In genomic region chr6:9657994-9658393, GRCh38 we compare ENCODE assay signal across 26 cellular contexts.
DNase-seq lines count a peak whose midpoint lies in the region; ATAC-seq and TF ChIP-seq lines count a peak whose summit lies in the region.
"Had no signal": no experiment of that assay in that cellular context is flagged by ENCODE, and none has a peak within 500 bp of the region (broad histone marks: within the 10 kb centered on the region; RNA-seq: fewer than 3 reads in every experiment).

No MANE protein-coding gene starts in this region.

- no peak for ATAC-seq in HG03521 (IDR thresholded peaks at IDR 0.05; ENCODE audit: unreplicated experiment)
- ATAC-seq: GM23338 had no signal

- H3K4me3 ChIP-seq in breast epithelium (no peak overlapping the region), epithelial cell of esophagus (ENCODE audit: low read length) (no peak overlapping the region)
- H3K4me3 ChIP-seq: colonic mucosa, esophagus squamous epithelium, GM23338, tibial artery had no signal

- H3K4me3 Mint-ChIP-seq in MCF 10A (ENCODE audit: unreplicated experiment), result no peak overlapping the region
- no peak overlapping the region for H3K4me3 Mint-ChIP-seq in activated T-helper 2 cell treated with anti-CD3 and anti-CD28 coated beads, Interferon-gamma antibody, Interleukin-2, Interleukin-4, amounts not matched to agents 10 μg/mL and 5 μg/mL and 100 μg/mL, durations not matched to agents 14 hours and 24 hours and 36 hours (ENCODE audit: low read depth)
- H3K4me3 Mint-ChIP-seq: activated naive CD8-positive, alpha-beta T cell treated with anti-CD3 and anti-CD28 coated beads for 36 hours; brain; GM23338; stimulated activated naive CD8-positive, alpha-beta T cell treated with anti-CD3 and anti-CD28 coated beads, Interleukin-15, Interleukin-2, amounts not matched to agents 100 ng/mL and 50 ng/mL, for 24 hours had no signal

- H3K4me1 ChIP-seq in breast epithelium, result no peaks in the 10 kb centered on the region
- H3K4me1 ChIP-seq: BE2C, colonic mucosa, esophagus squamous epithelium, tibial artery had no signal

- no TSS peak for BruUV-seq in MCF 10A (replicated peaks; lab: Mats Ljungman, UMichigan)

- no peaks in the 10 kb centered on the region for H3K36me3 Mint-ChIP-seq in MCF 10A (ENCODE audit: insufficient read depth, unreplicated experiment)
- no peaks in the 10 kb centered on the region for H3K36me3 Mint-ChIP-seq in activated T-helper 2 cell treated with anti-CD3 and anti-CD28 coated beads, Interferon-gamma antibody, Interleukin-2, Interleukin-4, amounts not matched to agents 10 μg/mL and 5 μg/mL and 100 μg/mL, durations not matched to agents 14 hours and 24 hours and 36 hours (ENCODE audit: low read depth)
- H3K36me3 Mint-ChIP-seq: activated naive CD8-positive, alpha-beta T cell treated with anti-CD3 and anti-CD28 coated beads for 36 hours; brain had no signal

- no peak for TF ChIP-seq POLR2A in breast epithelium (IDR thresholded peaks at IDR 0.05)

- peak overlapping the region; percentile 17 for H3K27ac Mint-ChIP-seq in MCF 10A (ENCODE audit: low read depth, unreplicated experiment)
- no peak overlapping the region for H3K27ac Mint-ChIP-seq in activated T-helper 2 cell treated with anti-CD3 and anti-CD28 coated beads, Interferon-gamma antibody, Interleukin-2, Interleukin-4, amounts not matched to agents 10 μg/mL and 5 μg/mL and 100 μg/mL, durations not matched to agents 14 hours and 24 hours and 36 hours
- H3K27ac Mint-ChIP-seq: activated naive CD8-positive, alpha-beta T cell treated with anti-CD3 and anti-CD28 coated beads for 36 hours; brain; GM23338; stimulated activated naive CD8-positive, alpha-beta T cell treated with anti-CD3 and anti-CD28 coated beads, Interleukin-15, Interleukin-2, amounts not matched to agents 100 ng/mL and 50 ng/mL, for 24 hours had no signal

- peaks cover 7% of the 10 kb centered on the region for H3K9me3 Mint-ChIP-seq in MCF 10A (ENCODE audit: unreplicated experiment)
- peaks cover 14% of the 10 kb centered on the region for H3K9me3 Mint-ChIP-seq in activated T-helper 2 cell treated with anti-CD3 and anti-CD28 coated beads, Interferon-gamma antibody, Interleukin-2, Interleukin-4, amounts not matched to agents 10 μg/mL and 5 μg/mL and 100 μg/mL, durations not matched to agents 14 hours and 24 hours and 36 hours
- H3K9me3 Mint-ChIP-seq: brain, GM23338 had no signal

- H3K9me3 ChIP-seq in breast epithelium, result no peaks in the 10 kb centered on the region
- H3K9me3 ChIP-seq: BE2C, colonic mucosa, esophagus squamous epithelium, tibial artery had no signal

- H3K27me3 Mint-ChIP-seq in MCF 10A (ENCODE audit: insufficient read depth, unreplicated experiment), result no peaks in the 10 kb centered on the region
- H3K27me3 Mint-ChIP-seq in activated T-helper 2 cell treated with anti-CD3 and anti-CD28 coated beads, Interferon-gamma antibody, Interleukin-2, Interleukin-4, amounts not matched to agents 10 μg/mL and 5 μg/mL and 100 μg/mL, durations not matched to agents 14 hours and 24 hours and 36 hours (ENCODE audit: low read depth), result no peaks in the 10 kb centered on the region
- H3K27me3 Mint-ChIP-seq: activated naive CD8-positive, alpha-beta T cell treated with anti-CD3 and anti-CD28 coated beads for 36 hours; brain; stimulated activated naive CD8-positive, alpha-beta T cell treated with anti-CD3 and anti-CD28 coated beads, Interleukin-15, Interleukin-2, amounts not matched to agents 100 ng/mL and 50 ng/mL, for 24 hours had no signal

- CTCF ChIA-PET in MCF 10A (lab: Yijun Ruan, JAX) (no interaction called here), RWPE1 (lab: Yijun Ruan, JAX) (no interaction called here)

- DNase-seq in MCF 10A (ENCODE audit: unreplicated experiment), result peak; percentile 50
- DNase-seq in breast epithelium (ENCODE audit: low spot score in 2 of 2), result no peak
- DNase-seq in RWPE1 (ENCODE audit: low spot score), result peak; percentile 38
- peak; percentile 89 for DNase-seq in epithelial cell of esophagus (ENCODE audit: low read depth)
- no peak for DNase-seq in activated T-helper 2 cell treated with anti-CD3 and anti-CD28 coated beads, Interferon-gamma antibody, Interleukin-2, Interleukin-4, amounts not matched to agents 10 μg/mL and 5 μg/mL and 100 μg/mL, durations not matched to agents 14 hours and 24 hours and 36 hours (ENCODE audit: low spot score)
- no peak for DNase-seq in C1 segment of cervical spinal cord (lab: John Stamatoyannopoulos, UW)
- no peak for DNase-seq in SIG-M5 (lab: John Stamatoyannopoulos, UW)
- DNase-seq: 8988T; activated CD4-positive, alpha-beta T cell treated with anti-CD3 and anti-CD28 coated beads, Interleukin-2, amount 50 U/mL, for 48 hours; activated CD8-positive, alpha-beta memory T cell treated with anti-CD3 and anti-CD28 coated beads, Interleukin-2, amount 50 U/mL, for 48 hours; activated naive CD8-positive, alpha-beta T cell treated with anti-CD3 and anti-CD28 coated beads for 36 hours; BE2C; colonic mucosa; esophagus squamous epithelium; islet precursor cell; NCI-H1105; NCI-H2029; NCI-H2227 treated with DMSO at 0.1 percent for 48 hours; NCI-H748 treated with DMSO at 0.1 percent for 48 hours; stimulated activated CD4-positive, alpha-beta T cell treated with anti-CD3 and anti-CD28 coated beads, Interleukin-15, amount 100 ng/mL, for 24 hours; SW 1271; tibial artery had no signal

- no peaks in the 10 kb centered on the region for H3K36me3 ChIP-seq in breast epithelium
- H3K36me3 ChIP-seq: BE2C, colonic mucosa, esophagus squamous epithelium, tibial artery had no signal

- TF ChIP-seq CTCF in MCF 10A (IDR thresholded peaks at IDR 0.05; ENCODE audit: unreplicated experiment) (no peak), breast epithelium (IDR thresholded peaks at IDR 0.05) (no peak), RWPE1 (conservative IDR thresholded peaks at IDR 0.05; ENCODE audit: low read depth) (no peak), epithelial cell of esophagus (IDR thresholded peaks at IDR 0.05; ENCODE audit: insufficient read depth, low read depth, low read length, missing control alignments) (no peak)

- H3K27me3 ChIP-seq in breast epithelium, result no peaks in the 10 kb centered on the region
- H3K27me3 ChIP-seq: BE2C, colonic mucosa, esophagus squamous epithelium, tibial artery had no signal

- peaks cover 8% of the 10 kb centered on the region for H3K4me1 Mint-ChIP-seq in MCF 10A (ENCODE audit: insufficient read depth, unreplicated experiment)
- H3K4me1 Mint-ChIP-seq in activated T-helper 2 cell treated with anti-CD3 and anti-CD28 coated beads, Interferon-gamma antibody, Interleukin-2, Interleukin-4, amounts not matched to agents 10 μg/mL and 5 μg/mL and 100 μg/mL, durations not matched to agents 14 hours and 24 hours and 36 hours (ENCODE audit: low read depth), result no peaks in the 10 kb centered on the region
- H3K4me1 Mint-ChIP-seq: activated naive CD8-positive, alpha-beta T cell treated with anti-CD3 and anti-CD28 coated beads for 36 hours; brain; GM23338 had no signal

- no peak overlapping the region for H3K27ac ChIP-seq in breast epithelium
- H3K27ac ChIP-seq in RWPE1, result no peak overlapping the region
- H3K27ac ChIP-seq: colonic mucosa, esophagus squamous epithelium, tibial artery had no signal

- intact Hi-C loops in MCF 10A (cut with micrococcal nuclease) (no loop called here), breast epithelium (cut with DNase I; ENCODE audit: low total_unique reads) (no loop called here)
- intact Hi-C loops in activated T-helper 2 cell treated with anti-CD3 and anti-CD28 coated beads, Interferon-gamma antibody, Interleukin-2, Interleukin-4, amounts not matched to agents 10 μg/mL and 5 μg/mL and 100 μg/mL, durations not matched to agents 14 hours and 24 hours and 36 hours (cut with micrococcal nuclease), result no loop called here

- POLR2A ChIA-PET in MCF 10A (lab: Yijun Ruan, JAX) (interaction anchor here (0.6 to 2.0 kb wide), 3 partner anchors 11 to 749 kb away, joined by 3 to 13 read pairs (median 3); no protein-coding TSS in a partner anchor), RWPE1 (lab: Yijun Ruan, JAX; ENCODE audit: low non-redundant PET) (no interaction called here)

Comparison
In these comparisons a context has a peak if more than half of its experiments do, and no peak if none do; other contexts are left out.
1. DNase-seq: peak in MCF 10A (single experiment), RWPE1 (single experiment) and epithelial cell of esophagus (single experiment); none in breast epithelium (0 of 2), activated T-helper 2 cell treated with anti-CD3 and anti-CD28 coated beads, Interferon-gamma antibody, Interleukin-2, Interleukin-4, amounts not matched to agents 10 μg/mL and 5 μg/mL and 100 μg/mL, durations not matched to agents 14 hours and 24 hours and 36 hours (single experiment), C1 segment of cervical spinal cord (0 of 14) and SIG-M5 (single experiment).